1 cellular context compared by ENCODE assay signal in genomic region chr10:101986277-101986971, GRCh38.
TF ChIP-seq lines count a peak whose summit lies in the region.

No MANE protein-coding gene starts in this region.

TF ChIP-seq in GM12878, 131 proteins besides CTCF, POLR2A, EP300 and RAD21 (continued from another document):
- peak; percentile 76; the same call in 1 of the 2 replicates for TF ChIP-seq ZNF384 (IDR thresholded peaks at IDR 0.05; ENCODE audit: borderline replicate concordance, low read depth, low read length)
- TF ChIP-seq MTA2 (IDR thresholded peaks at IDR 0.05; ENCODE audit: low read depth): peak; percentile 20; the same call in 1 of the 2 replicates
- TF ChIP-seq SRF (IDR thresholded peaks at IDR 0.05; ENCODE audit: low read depth in 2 of 2, low read length in 2 of 2): 0 out of 4 replicates have a peak, but pooled peaks of 1 of the 2 experiments have one; percentile 39
- no peak for TF ChIP-seq MXI1 (IDR thresholded peaks at IDR 0.05; ENCODE audit: low read depth, low read length)
- TF ChIP-seq IKZF1 (conservative IDR thresholded peaks at IDR 0.05): peak; percentile 36; the same call in 1 of the 2 replicates
- no peak for TF ChIP-seq ZZZ3 (IDR thresholded peaks at IDR 0.05; ENCODE audit: control insufficient read depth, insufficient read length, low read depth)
- no peak for TF ChIP-seq NFYA (IDR thresholded peaks at IDR 0.05; ENCODE audit: borderline replicate concordance, low read depth, low read length)
- peak; percentile 64 for TF ChIP-seq EED (IDR thresholded peaks at IDR 0.05; ENCODE audit: low read depth)
- 0 out of 2 replicates have a peak, but pooled peaks have one; percentile 24 for TF ChIP-seq TCF12 (IDR thresholded peaks at IDR 0.05; ENCODE audit: low read depth, low read length)
